8 cellular contexts compared by ENCODE assay signal in genomic region chrX:46704767-46705386, GRCh38. TPM values are rescaled to one million over a fixed set of nuclear protein-coding genes. Genes with fewer than 3 reads are reported as not detected.
DNase-seq lines count a peak whose midpoint lies in the region; ATAC-seq and TF ChIP-seq lines count a peak whose summit lies in the region.

No MANE protein-coding gene starts in this region.

- no peak for TF ChIP-seq CTCF in AG10803 (conservative IDR thresholded peaks at IDR 0.05; ENCODE audit: low read length)
- no peak for TF ChIP-seq CTCF in ascending aorta (IDR thresholded peaks at IDR 0.05)

- H3K36me3 ChIP-seq in ascending aorta (no peaks in the 10 kb centered on the region), Karpas-422 (ENCODE audit: insufficient read depth, low read length) (no peaks in the 10 kb centered on the region)

- no peaks in the 10 kb centered on the region for H3K27me3 ChIP-seq in ascending aorta
- no peaks in the 10 kb centered on the region for H3K27me3 ChIP-seq in Karpas-422 (ENCODE audit: low read length)

- H3K9me2 ChIP-seq in Karpas-422 (replicated peaks; ENCODE audit: insufficient read depth, low read length): no peaks in the 10 kb centered on the region

- H3K9me3 ChIP-seq in ascending aorta (no peaks in the 10 kb centered on the region), Karpas-422 (ENCODE audit: low read length) (no peaks in the 10 kb centered on the region)

- H3K27me3 Mint-ChIP-seq in activated T-cell treated with anti-CD3 and anti-CD28 coated beads, Interleukin-2, amount 50 U/mL, for 72 hours (ENCODE audit: low read depth): peaks cover 24% of the 10 kb centered on the region

- no peaks in the 10 kb centered on the region for H4K20me1 ChIP-seq in Karpas-422 (ENCODE audit: insufficient read depth, low read depth, low read length)

- H3K4me3 ChIP-seq in AG10803 (ENCODE audit: low read length) (no peak overlapping the region), ascending aorta (no peak overlapping the region), Karpas-422 (ENCODE audit: low read length) (no peak overlapping the region)

- intact Hi-C loops in ascending aorta (cut with DNase I): no loop called here

- peaks cover 2 to 10% of the 10 kb centered on the region in 2 donors for H3K36me3 Mint-ChIP-seq in activated T-cell treated with anti-CD3 and anti-CD28 coated beads, Interleukin-2, amount 50 U/mL, for 72 hours (ENCODE audit: insufficient read depth in 2 of 2)

- peak overlapping the region; percentile 66 to 72 for H3K4me3 Mint-ChIP-seq in activated T-cell treated with anti-CD3 and anti-CD28 coated beads, Interleukin-2, amount 50 U/mL, for 72 hours

- ATAC-seq in GM19372 (IDR thresholded peaks at IDR 0.05; ENCODE audit: low read depth, unreplicated experiment) (peak; percentile 93), HG03280 (IDR thresholded peaks at IDR 0.05; ENCODE audit: unreplicated experiment) (peak; percentile 93)
- peak; percentile 97 to 99 for ATAC-seq in activated T-cell treated with anti-CD3 and anti-CD28 coated beads, Interleukin-2, amount 50 U/mL, for 72 hours (replicated peaks in 1 of 2)

- H3K27ac ChIP-seq in ascending aorta (no peak overlapping the region), Karpas-422 (ENCODE audit: low read length) (no peak overlapping the region)

- peaks cover 0 to 2% of the 10 kb centered on the region in 2 donors for H3K9me3 Mint-ChIP-seq in activated T-cell treated with anti-CD3 and anti-CD28 coated beads, Interleukin-2, amount 50 U/mL, for 72 hours

- no peaks in the 10 kb centered on the region for H3K79me2 ChIP-seq in Karpas-422 (ENCODE audit: low read length)

- H3K27ac Mint-ChIP-seq in activated T-cell treated with anti-CD3 and anti-CD28 coated beads, Interleukin-2, amount 50 U/mL, for 72 hours: peak overlapping the region; percentile 88

- H2AFZ ChIP-seq in Karpas-422 (ENCODE audit: low read length): no peak overlapping the region

- H3K4me2 ChIP-seq in Karpas-422 (ENCODE audit: low read depth, low read length, poor library complexity, severe bottlenecking): no peak overlapping the region

- H3K4me1 Mint-ChIP-seq in activated T-cell treated with anti-CD3 and anti-CD28 coated beads, Interleukin-2, amount 50 U/mL, for 72 hours (ENCODE audit: low read depth): peaks cover 68% of the 10 kb centered on the region

- H3K4me1 ChIP-seq in ascending aorta: no peaks in the 10 kb centered on the region
- no peaks in the 10 kb centered on the region for H3K4me1 ChIP-seq in Karpas-422 (ENCODE audit: low read length)

- H3K9ac ChIP-seq in Karpas-422 (ENCODE audit: low read length): no peak overlapping the region

- DNase-seq in AG10803 (ENCODE audit: low read depth) (peak; percentile 26), ascending aorta (ENCODE audit: low spot score in 2 of 2) (no peak), globus pallidus (ENCODE audit: low spot score) (no peak), Karpas-422 (no peak)
- DNase-seq in activated T-cell treated with anti-CD3 and anti-CD28 coated beads, Interleukin-2, amount 50 U/mL, for 72 hours: peak; percentile 36 to 37
- peak; percentile 35 for DNase-seq in stimulated activated CD8-positive, alpha-beta memory T cell treated with anti-CD3 and anti-CD28 coated beads, Interleukin-4, amount 100 ng/mL, for 48 hours

RNA-seq across cellular contexts. Expression of gene SLC9A7, which starts 54.0 kb away (rescaled TPM):
- 10 to 100 TPM; 19.2 to 23.0 TPM for total RNA-seq in activated T-cell treated with anti-CD3 and anti-CD28 coated beads, Interleukin-2, amount 50 U/mL, for 72 hours
- total RNA-seq in ascending aorta: 5.5 TPM
- total RNA-seq in Karpas-422 (2014; rRNA removed; shearing (Covaris generic); ENCODE audit: low replicate concordance): under 0.01 TPM in 1 of 2 replicates, not detected in the other

Comparison
In these comparisons a context has a peak if more than half of its experiments do, and no peak if none do; other contexts are left out.
1. DNase-seq: peak in AG10803 (single experiment), activated T-cell treated with anti-CD3 and anti-CD28 coated beads, Interleukin-2, amount 50 U/mL, for 72 hours (2 of 2) and stimulated activated CD8-positive, alpha-beta memory T cell treated with anti-CD3 and anti-CD28 coated beads, Interleukin-4, amount 100 ng/mL, for 48 hours (single experiment); none in ascending aorta (0 of 2), globus pallidus (single experiment) and Karpas-422 (single experiment).
2. Peak in every context shown above with its lines, with median percentiles within 50 percentile points of each other: ATAC-seq.